In the genomic region with DNA sequence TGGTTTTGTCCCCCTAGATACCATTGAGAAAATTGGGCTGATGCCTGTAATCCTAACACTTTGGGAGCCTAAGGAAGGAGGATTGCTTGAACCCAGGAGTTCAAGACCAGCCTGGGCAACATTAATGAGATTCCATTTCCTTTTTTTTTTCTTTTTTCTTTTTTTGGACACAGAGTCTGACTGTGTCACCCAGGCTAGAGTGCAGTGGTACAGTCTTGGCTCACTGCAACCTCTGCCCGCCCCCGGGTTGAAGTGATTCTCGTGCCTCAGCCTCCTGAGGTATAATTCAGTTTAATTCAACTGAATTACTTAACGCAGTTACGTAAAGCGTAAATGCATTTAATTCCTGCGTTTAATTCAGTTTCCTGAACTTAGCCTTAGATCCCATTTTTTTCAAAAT, we compare ENCODE assay signal across 20 cellular contexts. TPM values are rescaled to one million over a fixed set of nuclear protein-coding genes. Genes with fewer than 3 reads are reported as not detected.
DNase-seq lines count a peak whose midpoint lies in the region; ATAC-seq, FAIRE-seq and TF ChIP-seq lines count a peak whose summit lies in the region.
"Had no signal": no experiment of that assay in that cellular context is flagged by ENCODE, and none has a peak within 500 bp of the region (broad histone marks: within the 10 kb centered on the region; RNA-seq: fewer than 3 reads in every experiment).

No MANE protein-coding gene starts in this region.

- no peak overlapping the region for H3K4me2 ChIP-seq in HepG2 (ENCODE audit: low read depth, low read length)
- H3K4me2 ChIP-seq in neuronal stem cell (ENCODE audit: insufficient read depth, low read length, poor library complexity, severe bottlenecking), result no peak overlapping the region
- H3K4me2 ChIP-seq: A549 had no signal

- in situ Hi-C loops in HepG2 (cut with HindIII; ENCODE audit: extremely low pct_ligation_motif_present, low pct_unique_long_range_greater_than_20kb), result no loop called here

- BruUV-seq in HepG2 (replicated peaks; lab: Mats Ljungman, UMichigan), result no TSS peak

- H3K36me3 ChIP-seq in cardiac muscle cell (peaks cover 72% of the 10 kb centered on the region), heart left ventricle (peaks cover 0 to 100% (median 98%) of the 10 kb centered on the region in 9 donors), HEK293 (ENCODE audit: control insufficient read depth in 2 of 2, insufficient read depth in 1 of 2, low read length in 2 of 2) (peaks cover 87% of the 10 kb centered on the region in 2 experiments), HepG2 (replicated peaks in 1 of 2; ENCODE audit: control insufficient read depth in 1 of 2, insufficient read depth in 2 of 2, low read length in 2 of 2) (peaks cover 19 to 69% of the 10 kb centered on the region in 2 experiments), neuronal stem cell (replicated peaks in 1 of 2; ENCODE audit: control insufficient read depth in 2 of 2, insufficient read depth in 2 of 2, low read length in 2 of 2) (peaks cover 35 to 99% of the 10 kb centered on the region in 2 donors)

- no peak overlapping the region for H4K91ac ChIP-seq in neuronal stem cell (ENCODE audit: low read depth, low read length, poor library complexity)

- H3K36me3 Mint-ChIP-seq in activated CD4-positive, alpha-beta memory T cell treated with anti-CD3 and anti-CD28 coated beads for 36 hours, result peaks cover 46% of the 10 kb centered on the region

- TF ChIP-seq POLR2A in heart left ventricle (IDR thresholded peaks at IDR 0.05) (no peak), HepG2 (IDR thresholded peaks at IDR 0.05; ENCODE audit: insufficient read depth in 1 of 2, low read depth in 2 of 2, low read length in 2 of 2) (no peak)

- no peak overlapping the region for H2BK120ac ChIP-seq in neuronal stem cell (ENCODE audit: low read depth, low read length)

- no peak for FAIRE-seq in HepG2 (lab: Jason Lieb, UNC)
- FAIRE-seq: A549, GM12892 had no signal

- peak overlapping the region; percentile 18 for H3K27ac ChIP-seq in cardiac muscle cell
- H3K27ac ChIP-seq in heart left ventricle, result no peak overlapping the region
- H3K27ac ChIP-seq in HEK293 (ENCODE audit: extremely low read depth, low read depth, low read length), result no peak overlapping the region
- H3K27ac ChIP-seq in HepG2 (ENCODE audit: extremely low read length, insufficient read depth, low read length), result no peak overlapping the region
- no peak overlapping the region for H3K27ac ChIP-seq in neuronal stem cell (replicated peaks; ENCODE audit: low read length)
- H3K27ac ChIP-seq: A549, GM23248 had no signal

- H3K27me3 ChIP-seq in cardiac muscle cell (no peaks in the 10 kb centered on the region), heart left ventricle (no peaks in the 10 kb centered on the region), HepG2 (ENCODE audit: control insufficient read depth in 1 of 2, insufficient read depth in 2 of 2, low read length in 2 of 2) (no peaks in the 10 kb centered on the region), neuronal stem cell (ENCODE audit: control insufficient read depth in 3 of 3, insufficient read depth in 3 of 3, low read depth in 1 of 3, low read length in 3 of 3) (no peaks in the 10 kb centered on the region)

- H3K18ac ChIP-seq in neuronal stem cell (ENCODE audit: low read length), result no peak overlapping the region

- CTCF ChIA-PET in HEK293 (lab: Yijun Ruan, JAX), result no interaction called here
- CTCF ChIA-PET in HepG2 (lab: Yijun Ruan, JAX; ENCODE audit: low intra/inter-chr PET ratio, low total read pairs), result no interaction called here
- CTCF ChIA-PET in activated CD4-positive, alpha-beta memory T cell treated with anti-CD3 and anti-CD28 coated beads for 36 hours (lab: Charles Lee), result interaction anchor here (0.6 kb wide), 1 partner anchor 13 kb away, joined by 3 read pairs; no protein-coding TSS in a partner anchor

- H3K4me3 Mint-ChIP-seq in activated CD4-positive, alpha-beta memory T cell treated with anti-CD3 and anti-CD28 coated beads for 36 hours, result no peak overlapping the region
- H3K4me3 Mint-ChIP-seq: CD4-positive, CD25-positive, alpha-beta regulatory T cell; CD8-positive, alpha-beta T cell; H9; HFFc6 had no signal

- H3K79me1 ChIP-seq in neuronal stem cell (ENCODE audit: low read depth, low read length), result peaks cover 5% of the 10 kb centered on the region

- no peak overlapping the region for H2BK15ac ChIP-seq in neuronal stem cell (ENCODE audit: low read length)

- H3K4ac ChIP-seq in neuronal stem cell (ENCODE audit: low read length), result no peak overlapping the region

- TF ChIP-seq EP300 in HepG2 (IDR thresholded peaks at IDR 0.05; ENCODE audit: low read depth in 2 of 2, low read length in 2 of 2), result no peak
- TF ChIP-seq EP300 in HepG2 (CRISPR knock-in tag; IDR thresholded peaks at IDR 0.05; ENCODE audit: borderline replicate concordance), result no peak

- ATAC-seq in heart left ventricle, result no peak
- ATAC-seq in HepG2, result no peak
- ATAC-seq: A549; CD8-positive, alpha-beta T cell; HCT116 had no signal

- H2BK5ac ChIP-seq in neuronal stem cell (ENCODE audit: low read length), result no peak overlapping the region

- no peaks in the 10 kb centered on the region for H3K9me3 Mint-ChIP-seq in activated CD4-positive, alpha-beta memory T cell treated with anti-CD3 and anti-CD28 coated beads for 36 hours
- H3K9me3 Mint-ChIP-seq: CD4-positive, CD25-positive, alpha-beta regulatory T cell; CD8-positive, alpha-beta T cell; H9; HFFc6 had no signal

- H4K8ac ChIP-seq in neuronal stem cell (ENCODE audit: low read depth, low read length), result no peak overlapping the region

- peaks cover 10% of the 10 kb centered on the region for H3K79me2 ChIP-seq in HepG2 (ENCODE audit: insufficient read depth, low read length)

- no peaks in the 10 kb centered on the region for H3K4me1 ChIP-seq in cardiac muscle cell (ENCODE audit: low read depth)
- no peaks in the 10 kb centered on the region for H3K4me1 ChIP-seq in heart left ventricle
- H3K4me1 ChIP-seq in HEK293 (ENCODE audit: control insufficient read depth, insufficient read depth, low read length), result no peaks in the 10 kb centered on the region
- peaks cover 24% of the 10 kb centered on the region for H3K4me1 ChIP-seq in HepG2 (ENCODE audit: insufficient read depth, low read length)
- H3K4me1 ChIP-seq in neuronal stem cell (ENCODE audit: control insufficient read depth in 2 of 2, insufficient read depth in 1 of 2, low read depth in 1 of 2, low read length in 2 of 2), result no peaks in the 10 kb centered on the region
- H3K4me1 ChIP-seq: A549, Caco-2 had no signal

- no peak for DNase-seq in cardiac muscle cell (ENCODE audit: low read depth in 1 of 2, low spot score in 1 of 2)
- no peak for DNase-seq in heart left ventricle
- peak; percentile 14 for DNase-seq in mesenteric fat pad (ENCODE audit: low spot score)
- no peak for DNase-seq in HepG2 (ENCODE audit: low spot score)
- no peak for DNase-seq in activated CD4-positive, alpha-beta memory T cell treated with anti-CD3 and anti-CD28 coated beads for 36 hours
- DNase-seq in neuronal stem cell (ENCODE audit: low spot score), result no peak
- DNase-seq: 8988T; C1 segment of cervical spinal cord; CD4-positive, CD25-positive, alpha-beta regulatory T cell; CD8-positive, alpha-beta T cell; DMS153; DND-41; GM23248; H9; HFFc6 had no signal

- TF ChIP-seq CTCF in cardiac muscle cell (IDR thresholded peaks at IDR 0.05; ENCODE audit: low read depth, low read length) (no peak), heart left ventricle (IDR thresholded peaks at IDR 0.05) (no peak), HEK293 (tag by site-specific recombination; IDR thresholded peaks at IDR 0.05) (no peak), HepG2 (CRISPR knock-in tag; IDR thresholded peaks at IDR 0.05) (no peak)

- H3K9me3 ChIP-seq in cardiac muscle cell (ENCODE audit: low read depth) (no peaks in the 10 kb centered on the region), heart left ventricle (no peaks in the 10 kb centered on the region), HEK293 (ENCODE audit: control insufficient read depth, insufficient read depth, low read depth, low read length) (no peaks in the 10 kb centered on the region), HepG2 (ENCODE audit: low read length) (no peaks in the 10 kb centered on the region), neuronal stem cell (replicated peaks in 1 of 2; ENCODE audit: control insufficient read depth in 2 of 2, insufficient read depth in 1 of 2, low read depth in 1 of 2, low read length in 2 of 2) (no peaks in the 10 kb centered on the region)
- H3K9me3 ChIP-seq: A549, Caco-2 had no signal

- H2BK12ac ChIP-seq in neuronal stem cell (ENCODE audit: low read length), result no peak overlapping the region

- 90 to 92% (median 91%) methylated on average over 7 of the region's 7 CpGs for WGBS in heart left ventricle, 4 donors
- WGBS in HepG2 (ENCODE audit: low lambda C conversion rate), result 97% methylated on average over 7 of the region's 7 CpGs
- WGBS in neuronal stem cell (ENCODE audit: extremely low coverage in 2 of 2, insufficient read length in 2 of 2, insufficient replicate concordance in 1 of 2), 2 donors, result no CpG with 5 or more reads among the region's 7 CpGs

- H3K9ac ChIP-seq in HepG2 (ENCODE audit: insufficient read depth, low read depth, low read length) (no peak overlapping the region), neuronal stem cell (ENCODE audit: low read depth, low read length, poor library complexity) (no peak overlapping the region)
- H3K9ac ChIP-seq: GM23248 had no signal

- no peaks in the 10 kb centered on the region for H3K27me3 Mint-ChIP-seq in activated CD4-positive, alpha-beta memory T cell treated with anti-CD3 and anti-CD28 coated beads for 36 hours
- H3K27me3 Mint-ChIP-seq: CD4-positive, CD25-positive, alpha-beta regulatory T cell had no signal

- H3K4me3 ChIP-seq in cardiac muscle cell (no peak overlapping the region), heart left ventricle (no peak overlapping the region), HEK293 (ENCODE audit: low read depth, low read length) (no peak overlapping the region), HepG2 (replicated peaks in 1 of 3; ENCODE audit: insufficient read depth in 1 of 3, low read depth in 2 of 3, low read length in 3 of 3) (no peak overlapping the region), neuronal stem cell (ENCODE audit: low read length in 2 of 2) (no peak overlapping the region)
- H3K4me3 ChIP-seq: A549, GM23248 had no signal

- intact Hi-C loops in heart left ventricle (cut with DNase I), result loop anchor here in 1 of 10 donors (10.0 kb wide), 1 partner anchor 190 kb away; no protein-coding TSS in a partner anchor
- intact Hi-C loops in HepG2 (cut with micrococcal nuclease; ENCODE audit: unreplicated experiment), result no loop called here
- intact Hi-C loops in activated CD4-positive, alpha-beta memory T cell treated with anti-CD3 and anti-CD28 coated beads for 36 hours (cut with micrococcal nuclease), result no loop called here

- H2AFZ ChIP-seq in HepG2 (ENCODE audit: low read length), result no peak overlapping the region
- H2AFZ ChIP-seq in neuronal stem cell (ENCODE audit: low read length), result no peak overlapping the region
- H2AFZ ChIP-seq: GM23248 had no signal

- no peak for TF ChIP-seq RAD21 in HepG2 (CRISPR knock-in tag; IDR thresholded peaks at IDR 0.05)

- H3K27ac Mint-ChIP-seq in activated CD4-positive, alpha-beta memory T cell treated with anti-CD3 and anti-CD28 coated beads for 36 hours, result no peak overlapping the region
- H3K27ac Mint-ChIP-seq: CD4-positive, CD25-positive, alpha-beta regulatory T cell; CD8-positive, alpha-beta T cell; H9; HFFc6 had no signal

- POLR2A ChIA-PET in HEK293 (lab: Yijun Ruan, JAX), result no interaction called here
- POLR2A ChIA-PET in HepG2 (lab: Yijun Ruan, JAX), result no interaction called here
- POLR2A ChIA-PET in activated CD4-positive, alpha-beta memory T cell treated with anti-CD3 and anti-CD28 coated beads for 36 hours (lab: Charles Lee), result no interaction called here

- no peak overlapping the region for H3K23ac ChIP-seq in neuronal stem cell (ENCODE audit: low read depth, low read length, poor library complexity)

- peaks cover 2% of the 10 kb centered on the region for H3K4me1 Mint-ChIP-seq in activated CD4-positive, alpha-beta memory T cell treated with anti-CD3 and anti-CD28 coated beads for 36 hours (ENCODE audit: low read depth)
- H3K4me1 Mint-ChIP-seq: H9 had no signal

- no peaks in the 10 kb centered on the region for H4K20me1 ChIP-seq in HepG2 (ENCODE audit: insufficient read depth, low read length)

- no peak overlapping the region for H2AK5ac ChIP-seq in neuronal stem cell (ENCODE audit: low read depth, low read length)

- no peak overlapping the region for H3K14ac ChIP-seq in neuronal stem cell (ENCODE audit: low read length)

RNA-seq across cellular contexts. Expression of a gene that starts 13.3 kb away (rescaled TPM):
- total RNA-seq in cardiac muscle cell (61.4 and 85.7 TPM in 2 replicates), heart left ventricle (10 to 100 TPM; 21.7 to 37.9 (median 28.3) TPM), mesenteric fat pad (51.9 TPM), HepG2 (2016; rRNA removed; fragmentation: Illumina TruSeq; extraction: Trizol) (81.6 and 104 TPM in 2 replicates)
- polyA plus RNA-seq in cardiac muscle cell (63.8 and 98.1 TPM in 2 replicates), heart left ventricle (10 to 100 TPM; 24.7 to 35.3 TPM), HepG2 (2011; rRNA removed) (54.2 and 74.5 TPM in 2 replicates)
- 33.8 and 37.3 TPM in 2 replicates for total RNA-seq in HepG2 (2016; cell fraction: cytosol; rRNA removed; fragmentation: Illumina TruSeq; extraction: Trizol; ENCODE audit: low read depth)
- 77.0 and 96.0 TPM in 2 replicates for total RNA-seq in HepG2 (2016; cell fraction: insoluble cytoplasmic fraction; rRNA removed; fragmentation: Illumina TruSeq; extraction: Trizol)
- 31.6 and 34.4 TPM in 2 replicates for total RNA-seq in HepG2 (2016; cell fraction: membrane; rRNA removed; fragmentation: Illumina TruSeq; extraction: Trizol)
- 76.9 and 84.6 TPM in 2 replicates for total RNA-seq in HepG2 (2016; cell fraction: nucleus; rRNA removed; fragmentation: Illumina TruSeq; extraction: Trizol)
- polyA plus RNA-seq in HepG2 (2011; cell fraction: cytosol; rRNA removed), result 31.8 and 34.2 TPM in 2 replicates
- polyA plus RNA-seq in HepG2 (2011; cell fraction: nucleus; rRNA removed), result 59.5 and 83.3 TPM in 2 replicates
- polyA plus RNA-seq in HepG2 (2012), result 27.3 and 47.5 TPM in 2 replicates
- 4.6 and 6.3 TPM in 2 replicates for polyA plus RNA-seq in HepG2 (2016; cell fraction: cytosol; fragmentation: Illumina TruSeq; extraction: Trizol; ENCODE audit: low read depth)
- 133 and 144 TPM in 2 replicates for polyA plus RNA-seq in HepG2 (2016; cell fraction: insoluble cytoplasmic fraction; fragmentation: Illumina TruSeq; extraction: Trizol; ENCODE audit: low read depth)
- 11.6 and 13.0 TPM in 2 replicates for polyA plus RNA-seq in HepG2 (2016; cell fraction: membrane; fragmentation: Illumina TruSeq; extraction: Trizol; ENCODE audit: low read depth)
- 172 and 183 TPM in 2 replicates for polyA plus RNA-seq in HepG2 (2016; cell fraction: nucleus; fragmentation: Illumina TruSeq; extraction: Trizol; ENCODE audit: insufficient read depth, low read depth)
- polyA minus RNA-seq in HepG2 (2011; rRNA and poly(A)+ RNA removed; ENCODE audit: low replicate concordance), result 87.1 and 175 TPM in 2 replicates
- polyA minus RNA-seq in HepG2 (2011; cell fraction: cytosol; rRNA and poly(A)+ RNA removed), result 16.8 and 18.1 TPM in 2 replicates
- 78.9 and 99.3 TPM in 2 replicates for polyA minus RNA-seq in HepG2 (2011; cell fraction: nucleus; rRNA and poly(A)+ RNA removed)
- total RNA-seq in activated CD4-positive, alpha-beta memory T cell treated with anti-CD3 and anti-CD28 coated beads for 36 hours, result 10 to 100 TPM; 72.7 to 74.4 TPM
- polyA plus RNA-seq in neuronal stem cell (2013, experiment 1 of 2), result 92.0 TPM
- 106 TPM for polyA plus RNA-seq in neuronal stem cell (2013, experiment 2 of 2)
